ENCODE assay signal across 35 cellular contexts in the genomic region with DNA sequence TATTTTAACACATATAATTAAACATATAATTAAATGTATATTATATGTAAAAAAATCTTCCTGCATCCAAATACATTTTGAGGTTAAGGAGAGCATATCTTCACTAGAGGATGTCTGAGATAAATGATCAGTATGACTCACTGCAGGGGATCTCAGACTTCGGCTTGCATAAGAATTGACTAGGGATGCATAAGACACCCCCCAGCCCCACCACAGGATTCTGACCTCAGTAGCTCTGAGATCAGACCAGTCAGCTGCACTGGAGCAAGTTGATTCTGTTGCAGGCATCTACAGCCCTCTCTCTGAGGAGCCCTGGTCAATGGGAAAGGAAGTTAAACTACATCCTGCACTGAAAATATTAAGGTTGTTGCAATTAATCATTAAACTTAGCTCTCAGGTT. TPM values are rescaled to one million over a fixed set of nuclear protein-coding genes. Genes with fewer than 3 reads are reported as not detected.
DNase-seq lines count a peak whose midpoint lies in the region; ATAC-seq and TF ChIP-seq lines count a peak whose summit lies in the region.
"Had no signal": no experiment of that assay in that cellular context is flagged by ENCODE, and none has a peak within 500 bp of the region (broad histone marks: within the 10 kb centered on the region; RNA-seq: fewer than 3 reads in every experiment).

No MANE protein-coding gene starts in this region.

- H3K9me3 Mint-ChIP-seq in endothelial cell (ENCODE audit: unreplicated experiment) = no peaks in the 10 kb centered on the region
- H3K9me3 Mint-ChIP-seq: activated CD4-positive, alpha-beta memory T cell treated with anti-CD3 and anti-CD28 coated beads, Interleukin-2, amount 10 ng/mL, durations not matched to agents 7 days and 5 days; central memory CD8-positive, alpha-beta T cell; neural progenitor cell had no signal

- no peak overlapping the region for H3K4me3 ChIP-seq in brain microvascular endothelial cell (ENCODE audit: low read depth, low read length)
- H3K4me3 ChIP-seq: ascending aorta, BLaER1, neural progenitor cell, spleen, upper lobe of left lung had no signal

- H3K36me3 Mint-ChIP-seq in endothelial cell (ENCODE audit: low read depth, unreplicated experiment) = no peaks in the 10 kb centered on the region
- H3K36me3 Mint-ChIP-seq: activated naive CD8-positive, alpha-beta T cell; neural progenitor cell; T-cell had no signal

- H3K27me3 ChIP-seq in brain microvascular endothelial cell (replicated peaks) = peaks cover 14% of the 10 kb centered on the region
- H3K27me3 ChIP-seq: ascending aorta, BLaER1, upper lobe of left lung had no signal

- in situ Hi-C loops in brain microvascular endothelial cell (cut with HindIII; ENCODE audit: low pct_ligation_motif_present, low sequenced_read_pairs) = no loop called here

- peak; percentile 6 for DNase-seq in ELR (ENCODE audit: low read depth)
- peak; percentile 6 for DNase-seq in LHCN-M2 (ENCODE audit: low read depth)
- peak; percentile 55 for DNase-seq in brain microvascular endothelial cell
- peak; percentile 18 for DNase-seq in islet precursor cell
- no peak for DNase-seq in germinal center (ENCODE audit: low spot score)
- no peak for DNase-seq in activated CD4-positive, alpha-beta T cell treated with anti-CD3 and anti-CD28 coated beads, Interleukin-2, amount 50 U/mL, for 48 hours
- no peak for DNase-seq in endothelial cell (ENCODE audit: low spot score)
- DNase-seq: activated CD4-positive, alpha-beta memory T cell treated with anti-CD3 and anti-CD28 coated beads, Interleukin-2, amount 10 ng/mL, durations not matched to agents 7 days and 5 days; activated CD8-positive, alpha-beta memory T cell treated with anti-CD3 and anti-CD28 coated beads, Interleukin-2, amount 50 U/mL, for 48 hours; COR-L47; DMS79; head of caudate nucleus; left cardiac atrium; mammary epithelial cell; NCI-H1048; NCI-H1694 treated with DMSO at 0.1 percent for 48 hours; NCI-H2171 treated with DMSO at 0.1 percent for 48 hours; NCI-H526 treated with DMSO at 0.1 percent for 48 hours; right cardiac atrium; spleen; stimulated activated CD4-positive, alpha-beta T cell treated with anti-CD3 and anti-CD28 coated beads, Interleukin-4, amount 100 ng/mL, for 1 hour; T-cell; upper lobe of left lung had no signal

- TF ChIP-seq CTCF in brain microvascular endothelial cell (IDR thresholded peaks at IDR 0.05; ENCODE audit: low read depth, low read length, missing control alignments) (no peak), endothelial cell (IDR thresholded peaks at IDR 0.05; ENCODE audit: unreplicated experiment) (no peak)

- H3K27ac Mint-ChIP-seq in endothelial cell (ENCODE audit: unreplicated experiment) = no peak overlapping the region
- H3K27ac Mint-ChIP-seq: activated CD4-positive, alpha-beta memory T cell treated with anti-CD3 and anti-CD28 coated beads, Interleukin-2, amount 10 ng/mL, durations not matched to agents 7 days and 5 days; activated naive CD8-positive, alpha-beta T cell; activated T-helper 2 cell treated with anti-CD3 and anti-CD28 coated beads, Interferon-gamma antibody, Interleukin-2, Interleukin-4, amounts not matched to agents 10 μg/mL and 5 μg/mL and 100 μg/mL, durations not matched to agents 14 hours and 24 hours and 36 hours; neural progenitor cell; T-cell had no signal

- H3K4me3 Mint-ChIP-seq in endothelial cell (ENCODE audit: unreplicated experiment) = no peak overlapping the region
- H3K4me3 Mint-ChIP-seq: activated CD4-positive, alpha-beta memory T cell treated with anti-CD3 and anti-CD28 coated beads, Interleukin-2, amount 10 ng/mL, durations not matched to agents 7 days and 5 days; activated naive CD8-positive, alpha-beta T cell; central memory CD8-positive, alpha-beta T cell; neural progenitor cell; T-cell had no signal

- H3K36me3 ChIP-seq in brain microvascular endothelial cell (replicated peaks) = no peaks in the 10 kb centered on the region
- H3K36me3 ChIP-seq: ascending aorta, BLaER1, neural progenitor cell, spleen, upper lobe of left lung had no signal

- no peak overlapping the region for H3K27ac ChIP-seq in brain microvascular endothelial cell
- H3K27ac ChIP-seq: ascending aorta, BLaER1, neural progenitor cell, spleen, upper lobe of left lung had no signal

- no peak for ATAC-seq in GM18520 (IDR thresholded peaks at IDR 0.05; ENCODE audit: unreplicated experiment)
- ATAC-seq: activated CD4-positive, CD25-positive, alpha-beta regulatory T cell treated with anti-CD3 and anti-CD28 coated beads, Interleukin-2, amount 50 U/mL, for 24 hours; left cardiac atrium; Panc1; right cardiac atrium; T-cell had no signal

- H3K4me1 Mint-ChIP-seq in endothelial cell (ENCODE audit: unreplicated experiment) = no peaks in the 10 kb centered on the region
- H3K4me1 Mint-ChIP-seq: activated CD4-positive, alpha-beta memory T cell treated with anti-CD3 and anti-CD28 coated beads, Interleukin-2, amount 10 ng/mL, durations not matched to agents 7 days and 5 days; central memory CD8-positive, alpha-beta T cell; T-cell had no signal

- H3K27me3 Mint-ChIP-seq in endothelial cell (ENCODE audit: unreplicated experiment) = peaks cover 2% of the 10 kb centered on the region

RNA-seq across cellular contexts. Expression of a gene that starts 29.0 kb away (rescaled TPM):
- total RNA-seq in LHCN-M2 (2014; rRNA removed) (not detected in 2 replicates), endothelial cell (ENCODE audit: unreplicated experiment) (not detected)
- not detected for polyA plus RNA-seq in LHCN-M2 (2012)
- total RNA-seq: activated CD4-positive, alpha-beta memory T cell treated with anti-CD3 and anti-CD28 coated beads, Interleukin-2, amount 10 ng/mL, durations not matched to agents 7 days and 5 days; activated T-helper 2 cell treated with anti-CD3 and anti-CD28 coated beads, Interferon-gamma antibody, Interleukin-2, Interleukin-4, amounts not matched to agents 10 μg/mL and 5 μg/mL and 100 μg/mL, durations not matched to agents 14 hours and 24 hours and 36 hours; ascending aorta; dermis microvascular lymphatic vessel endothelial cell; endothelial cell of umbilical vein; left cardiac atrium; mammary epithelial cell; right cardiac atrium; spleen; subcutaneous adipose tissue; T-cell; upper lobe of left lung had no signal
- polyA plus RNA-seq: endothelial cell of umbilical vein, mammary epithelial cell, right cardiac atrium, spleen had no signal

Comparison
In these comparisons a context has a peak if more than half of its experiments do, and no peak if none do; other contexts are left out.
1. DNase-seq: peak in ELR (single experiment), LHCN-M2 (single experiment), brain microvascular endothelial cell (single experiment) and islet precursor cell (single experiment); none in germinal center (single experiment), activated CD4-positive, alpha-beta T cell treated with anti-CD3 and anti-CD28 coated beads, Interleukin-2, amount 50 U/mL, for 48 hours (0 of 2) and endothelial cell (single experiment).